Comparison of ENCODE assay signal across 12 cellular contexts in the genomic region with DNA sequence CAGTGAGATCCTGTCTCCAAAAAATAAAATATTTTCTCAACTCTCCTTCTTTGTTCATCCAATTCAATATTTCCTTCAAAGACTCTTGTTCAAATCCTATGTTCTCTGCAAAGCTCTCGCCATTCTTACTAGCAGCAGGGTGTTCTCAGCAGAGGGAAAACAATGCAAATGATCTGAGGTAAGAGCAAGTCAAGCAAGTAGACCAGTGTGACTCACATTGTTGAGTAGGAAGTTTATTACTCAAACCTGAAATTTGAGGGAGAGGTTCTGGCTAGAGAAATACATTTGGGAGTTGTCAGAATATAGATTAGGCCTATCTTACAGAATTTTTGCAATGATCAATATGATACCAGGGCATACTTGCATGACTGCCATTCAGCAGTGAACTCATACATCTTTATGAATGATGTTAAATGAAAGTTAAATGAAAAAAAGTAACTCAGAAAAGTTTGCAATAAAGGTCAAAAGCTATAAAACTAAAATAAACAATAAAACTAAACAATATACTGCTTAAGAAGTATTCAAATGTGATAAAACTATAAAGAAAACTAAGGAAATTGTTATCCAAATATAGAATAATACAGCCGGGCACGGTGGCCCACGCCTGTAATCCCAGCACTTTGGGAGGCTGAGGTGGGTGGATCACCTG. TPM values are rescaled to one million over a fixed set of nuclear protein-coding genes. Genes with fewer than 3 reads are reported as not detected.
DNase-seq lines count a peak whose midpoint lies in the region; ATAC-seq and TF ChIP-seq lines count a peak whose summit lies in the region.
"Had no signal": no experiment of that assay in that cellular context is flagged by ENCODE, and none has a peak within 500 bp of the region (broad histone marks: within the 10 kb centered on the region; RNA-seq: fewer than 3 reads in every experiment).

No MANE protein-coding gene starts in this region.

- H3K27ac ChIP-seq in hepatocyte (no peak overlapping the region), gastroesophageal sphincter (no peak overlapping the region)
- H3K27ac ChIP-seq: uterus, VCaP had no signal

- H3K9me2 ChIP-seq in hepatocyte (replicated peaks; ENCODE audit: insufficient read depth) = no peaks in the 10 kb centered on the region

- TF ChIP-seq EP300 in gastroesophageal sphincter (IDR thresholded peaks at IDR 0.05) = no peak

- peak; percentile 80 for ATAC-seq in GM21717 (IDR thresholded peaks at IDR 0.05; ENCODE audit: unreplicated experiment)
- no peak for ATAC-seq in sciatic nerve
- ATAC-seq in gastroesophageal sphincter = no peak

- H3K36me3 ChIP-seq in hepatocyte (replicated peaks; ENCODE audit: insufficient read depth, low read depth) (no peaks in the 10 kb centered on the region), gastroesophageal sphincter (peaks cover 0 to 7% of the 10 kb centered on the region in 2 donors)
- H3K36me3 ChIP-seq: gastrocnemius medialis, uterus had no signal

- 69% methylated on average over 4 of the region's 4 CpGs for WGBS in hepatocyte (ENCODE audit: low lambda C conversion rate, missing lambda C conversion rate)
- WGBS in gastroesophageal sphincter (ENCODE audit: low coverage in 1 of 2), 2 donors = 88% methylated on average over 4 of the region's 4 CpGs; no CpG with 5 or more reads in 1 of the 2 donors

- peaks cover 91% of the 10 kb centered on the region for H3K79me2 ChIP-seq in hepatocyte

- H3K4me1 ChIP-seq in hepatocyte (ENCODE audit: insufficient read depth) (peaks cover 8% of the 10 kb centered on the region), gastroesophageal sphincter (peaks cover 0 to 40% (median 9%) of the 10 kb centered on the region in 3 donors)
- H3K4me1 ChIP-seq: uterus had no signal

- H2AFZ ChIP-seq in hepatocyte = no peak overlapping the region

- H3K9me3 ChIP-seq in hepatocyte (ENCODE audit: low read depth) (no peaks in the 10 kb centered on the region), gastroesophageal sphincter (no peaks in the 10 kb centered on the region)
- H3K9me3 ChIP-seq: gastrocnemius medialis, uterus had no signal

- TF ChIP-seq CTCF in hepatocyte (IDR thresholded peaks at IDR 0.05; ENCODE audit: poor library complexity) = no peak
- TF ChIP-seq CTCF in gastroesophageal sphincter (IDR thresholded peaks at IDR 0.05) = no peak

- in situ Hi-C loops in KBM-7 (cut with MboI; ENCODE audit: low pct_unique_long_range_greater_than_20kb, low sequenced_read_pairs) = no loop called here

- H4K20me1 ChIP-seq in hepatocyte (ENCODE audit: insufficient read depth, poor library complexity, severe bottlenecking) = peaks cover 4% of the 10 kb centered on the region

- TF ChIP-seq POLR2A in gastroesophageal sphincter (IDR thresholded peaks at IDR 0.05) = no peak

- H3K27me3 ChIP-seq in hepatocyte (no peaks in the 10 kb centered on the region), gastroesophageal sphincter (no peaks in the 10 kb centered on the region)
- H3K27me3 ChIP-seq: gastrocnemius medialis, uterus had no signal

- intact Hi-C loops in sciatic nerve (cut with DNase I) = no loop called here

- no peak overlapping the region for H3K4me2 ChIP-seq in hepatocyte

- no peak overlapping the region for H3K4me3 ChIP-seq in hepatocyte
- H3K4me3 ChIP-seq in gastroesophageal sphincter = no peak overlapping the region
- H3K4me3 ChIP-seq: gastrocnemius medialis, uterus had no signal

- DNase-seq in GM03348 (ENCODE audit: low spot score) = peak; percentile 54
- DNase-seq in NCI-H226 = peak; percentile 66
- peak; percentile 9 for DNase-seq in hepatocyte (ENCODE audit: low spot score)
- no peak for DNase-seq in sciatic nerve (ENCODE audit: low spot score)
- DNase-seq in COR-L47 (lab: John Stamatoyannopoulos, UW) = no peak
- no peak for DNase-seq in KBM-7
- DNase-seq: gastrocnemius medialis, MM.1S, uterus had no signal

RNA-seq across cellular contexts. Expression of a gene that starts 5.8 kb away (rescaled TPM):
- total RNA-seq in hepatocyte (35.9 and 39.7 TPM in 2 replicates), sciatic nerve (34.8 TPM), gastroesophageal sphincter (10 to 100 TPM; 27.7 to 47.3 (median 41.2) TPM)
- 15.1 and 16.6 TPM in 2 replicates for polyA plus RNA-seq in hepatocyte

RNA-seq across cellular contexts. Expression of a gene that starts 24.9 kb away (rescaled TPM):
- total RNA-seq in hepatocyte = 7.9 and 9.2 TPM in 2 replicates
- polyA plus RNA-seq in hepatocyte = 3.2 and 5.1 TPM in 2 replicates
- total RNA-seq in sciatic nerve = 0.89 TPM
- 1 to 10 TPM in 1 of 4 donors, under 1 TPM in 3; 0.27 to 1.6 (median 0.44) TPM for total RNA-seq in gastroesophageal sphincter

Comparison
In these comparisons a context has a peak if more than half of its experiments do, and no peak if none do; other contexts are left out.
1. DNase-seq: peak in GM03348 (single experiment), NCI-H226 (single experiment) and hepatocyte (single experiment); none in sciatic nerve (single experiment), COR-L47 (single experiment) and KBM-7 (single experiment).